ENCODE assay signal across 38 cellular contexts in the genomic region with DNA sequence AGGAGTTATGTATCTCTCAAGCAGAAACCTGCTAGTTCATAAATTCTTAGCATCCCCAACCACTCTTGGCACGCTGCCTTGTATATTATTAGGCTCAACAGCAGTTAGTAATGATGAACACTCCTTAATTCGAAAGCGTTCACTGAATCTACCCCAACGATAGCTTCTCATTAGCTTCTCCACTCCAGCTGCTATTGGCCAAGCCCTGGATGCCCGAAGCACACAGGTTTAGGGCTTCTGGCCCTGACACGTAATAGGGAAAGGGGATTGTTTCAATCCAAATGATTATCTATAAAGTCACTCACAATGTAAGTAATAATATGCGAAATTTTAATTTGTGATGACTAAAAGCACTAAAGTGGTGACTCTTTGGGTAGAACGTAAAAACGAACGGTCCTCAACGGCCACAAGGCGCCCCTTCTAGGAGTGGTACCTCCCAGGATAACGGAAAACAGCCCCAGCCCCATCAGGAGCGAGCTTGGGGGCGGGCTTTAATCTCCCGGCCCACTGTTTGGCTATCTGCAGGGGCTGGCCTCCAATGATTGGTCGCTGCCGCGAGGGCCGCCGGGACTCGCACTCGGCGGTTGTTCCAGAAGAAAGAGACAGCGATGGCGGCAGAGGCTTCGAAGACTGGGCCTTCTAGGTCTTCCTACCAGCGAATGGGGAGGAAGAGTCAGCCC. TPM values are rescaled to one million over a fixed set of nuclear protein-coding genes. Genes with fewer than 3 reads are reported as not detected.
"Had no signal": no experiment of that assay in that cellular context is flagged by ENCODE, and none has a peak within 500 bp of the region (broad histone marks: within the 10 kb centered on the region; RNA-seq: fewer than 3 reads in every experiment).

A gene with protein sequence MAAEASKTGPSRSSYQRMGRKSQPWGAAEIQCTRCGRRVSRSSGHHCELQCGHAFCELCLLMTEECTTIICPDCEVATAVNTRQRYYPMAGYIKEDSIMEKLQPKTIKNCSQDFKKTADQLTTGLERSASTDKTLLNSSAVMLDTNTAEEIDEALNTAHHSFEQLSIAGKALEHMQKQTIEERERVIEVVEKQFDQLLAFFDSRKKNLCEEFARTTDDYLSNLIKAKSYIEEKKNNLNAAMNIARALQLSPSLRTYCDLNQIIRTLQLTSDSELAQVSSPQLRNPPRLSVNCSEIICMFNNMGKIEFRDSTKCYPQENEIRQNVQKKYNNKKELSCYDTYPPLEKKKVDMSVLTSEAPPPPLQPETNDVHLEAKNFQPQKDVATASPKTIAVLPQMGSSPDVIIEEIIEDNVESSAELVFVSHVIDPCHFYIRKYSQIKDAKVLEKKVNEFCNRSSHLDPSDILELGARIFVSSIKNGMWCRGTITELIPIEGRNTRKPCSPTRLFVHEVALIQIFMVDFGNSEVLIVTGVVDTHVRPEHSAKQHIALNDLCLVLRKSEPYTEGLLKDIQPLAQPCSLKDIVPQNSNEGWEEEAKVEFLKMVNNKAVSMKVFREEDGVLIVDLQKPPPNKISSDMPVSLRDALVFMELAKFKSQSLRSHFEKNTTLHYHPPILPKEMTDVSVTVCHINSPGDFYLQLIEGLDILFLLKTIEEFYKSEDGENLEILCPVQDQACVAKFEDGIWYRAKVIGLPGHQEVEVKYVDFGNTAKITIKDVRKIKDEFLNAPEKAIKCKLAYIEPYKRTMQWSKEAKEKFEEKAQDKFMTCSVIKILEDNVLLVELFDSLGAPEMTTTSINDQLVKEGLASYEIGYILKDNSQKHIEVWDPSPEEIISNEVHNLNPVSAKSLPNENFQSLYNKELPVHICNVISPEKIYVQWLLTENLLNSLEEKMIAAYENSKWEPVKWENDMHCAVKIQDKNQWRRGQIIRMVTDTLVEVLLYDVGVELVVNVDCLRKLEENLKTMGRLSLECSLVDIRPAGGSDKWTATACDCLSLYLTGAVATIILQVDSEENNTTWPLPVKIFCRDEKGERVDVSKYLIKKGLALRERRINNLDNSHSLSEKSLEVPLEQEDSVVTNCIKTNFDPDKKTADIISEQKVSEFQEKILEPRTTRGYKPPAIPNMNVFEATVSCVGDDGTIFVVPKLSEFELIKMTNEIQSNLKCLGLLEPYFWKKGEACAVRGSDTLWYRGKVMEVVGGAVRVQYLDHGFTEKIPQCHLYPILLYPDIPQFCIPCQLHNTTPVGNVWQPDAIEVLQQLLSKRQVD (N-terminal part only) (plus strand): TSS at position 574 of the 680 bp plus-strand sequence. CDS start 35 bp downstream, at position 609.

- H3K27ac Mint-ChIP-seq: activated naive CD4-positive, alpha-beta T cell treated with anti-CD3 and anti-CD28 coated beads for 36 hours; activated naive CD8-positive, alpha-beta T cell treated with anti-CD3 and anti-CD28 coated beads for 36 hours; brain; effector memory CD8-positive, alpha-beta T cell; immature natural killer cell; nephron; stimulated activated memory B cell treated with anti-CD40 and anti-IgM and Interleukin-4, amounts not matched to agents 10 μg/mL and 1 μg/mL and 100 μg/mL, for 72 hours; stimulated activated naive CD8-positive, alpha-beta T cell treated with anti-CD3 and anti-CD28 coated beads, Interleukin-15, amount 100 ng/mL, for 72 hours had no signal

- H3K4me3 ChIP-seq: ascending aorta, left lung, lung, mucosa of descending colon, psoas muscle, smooth muscle cell, thyroid gland, upper lobe of right lung had no signal

- H3K27ac ChIP-seq: ascending aorta, left lung, neutrophil, parathyroid adenoma, psoas muscle, thyroid gland, upper lobe of right lung, VCaP had no signal

- ATAC-seq: activated CD4-positive, CD25-positive, alpha-beta regulatory T cell treated with anti-CD3 and anti-CD28 coated beads, Interleukin-2, amount 50 U/mL, for 24 hours; effector memory CD8-positive, alpha-beta T cell; left lung; mucosa of descending colon; stimulated activated memory B cell treated with anti-CD40 and anti-IgM and Interleukin-4, amounts not matched to agents 10 μg/mL and 1 μg/mL and 100 μg/mL, for 72 hours; stimulated activated naive CD8-positive, alpha-beta T cell treated with anti-CD3 and anti-CD28 coated beads, Interleukin-15, amount 100 ng/mL, for 72 hours; upper lobe of right lung had no signal

- H3K4me1 ChIP-seq: ascending aorta, left lung, parathyroid adenoma, psoas muscle, thyroid gland, upper lobe of right lung had no signal

- H3K9me3 ChIP-seq: ascending aorta, left lung, mucosa of descending colon, neutrophil, thyroid gland, upper lobe of right lung had no signal

- H3K4me1 Mint-ChIP-seq: activated naive CD8-positive, alpha-beta T cell treated with anti-CD3 and anti-CD28 coated beads for 36 hours; brain; immature natural killer cell; nephron; stimulated activated memory B cell treated with anti-CD40 and anti-IgM and Interleukin-4, amounts not matched to agents 10 μg/mL and 1 μg/mL and 100 μg/mL, for 72 hours; stimulated activated naive CD8-positive, alpha-beta T cell treated with anti-CD3 and anti-CD28 coated beads, Interleukin-15, amount 100 ng/mL, for 72 hours had no signal

- H3K36me3 Mint-ChIP-seq: activated naive CD8-positive, alpha-beta T cell treated with anti-CD3 and anti-CD28 coated beads for 36 hours; brain; immature natural killer cell; stimulated activated memory B cell treated with anti-CD40 and anti-IgM and Interleukin-4, amounts not matched to agents 10 μg/mL and 1 μg/mL and 100 μg/mL, for 72 hours had no signal

- H3K4me3 Mint-ChIP-seq: activated naive CD4-positive, alpha-beta T cell treated with anti-CD3 and anti-CD28 coated beads for 36 hours; activated naive CD8-positive, alpha-beta T cell treated with anti-CD3 and anti-CD28 coated beads for 36 hours; brain; effector memory CD8-positive, alpha-beta T cell; nephron; stimulated activated memory B cell treated with anti-CD40 and anti-IgM and Interleukin-4, amounts not matched to agents 10 μg/mL and 1 μg/mL and 100 μg/mL, for 72 hours; stimulated activated naive CD8-positive, alpha-beta T cell treated with anti-CD3 and anti-CD28 coated beads, Interleukin-15, amount 100 ng/mL, for 72 hours had no signal

- DNase-seq: activated CD4-positive, alpha-beta T cell treated with anti-CD3 and anti-CD28 coated beads for 48 hours; activated CD4-positive, alpha-beta T cell treated with anti-CD3 and anti-CD28 coated beads, Interleukin-2, amount 50 U/mL, for 48 hours; activated CD8-positive, alpha-beta memory T cell treated with anti-CD3 and anti-CD28 coated beads for 24 hours; activated effector memory CD4-positive, alpha-beta T cell treated with anti-CD3 and anti-CD28 coated beads, Interleukin-2, amount 50 U/mL, for 16 hours; activated naive CD4-positive, alpha-beta T cell treated with anti-CD3 and anti-CD28 coated beads for 36 hours; activated naive CD8-positive, alpha-beta T cell treated with anti-CD3 and anti-CD28 coated beads for 36 hours; caudate nucleus; cortex of kidney; effector memory CD8-positive, alpha-beta T cell; erythroblast; head of caudate nucleus; hippocampal formation; immature natural killer cell; kidney; left lung; mucosa of descending colon; psoas muscle; stimulated activated CD4-positive, alpha-beta T cell treated with anti-CD3 and anti-CD28 coated beads, Interleukin-1b, Interleukin-23, amount 100 ng/mL, for 48 hours; stimulated activated CD4-positive, alpha-beta T cell treated with anti-CD3 and anti-CD28 coated beads, Interleukin-4, amount 100 ng/mL, for 4 hours; stimulated activated CD8-positive, alpha-beta memory T cell treated with anti-CD3 and anti-CD28 coated beads, Interleukin-4, amount 100 ng/mL, for 48 hours; stimulated activated naive CD8-positive, alpha-beta T cell treated with anti-CD3 and anti-CD28 coated beads, Interleukin-15, amount 100 ng/mL, for 72 hours; substantia nigra; T-helper 9 cell; thyroid gland; upper lobe of right lung had no signal

- H3K36me3 ChIP-seq: ascending aorta, left lung, neutrophil, thyroid gland, upper lobe of right lung had no signal

- H3K27me3 Mint-ChIP-seq: stimulated activated naive CD8-positive, alpha-beta T cell treated with anti-CD3 and anti-CD28 coated beads, Interleukin-15, amount 100 ng/mL, for 72 hours had no signal

- H3K27me3 ChIP-seq: ascending aorta, left lung, thyroid gland, upper lobe of right lung had no signal

- H3K9me3 Mint-ChIP-seq: activated naive CD4-positive, alpha-beta T cell treated with anti-CD3 and anti-CD28 coated beads for 36 hours; activated naive CD8-positive, alpha-beta T cell treated with anti-CD3 and anti-CD28 coated beads for 36 hours; brain; effector memory CD8-positive, alpha-beta T cell; immature natural killer cell; stimulated activated memory B cell treated with anti-CD40 and anti-IgM and Interleukin-4, amounts not matched to agents 10 μg/mL and 1 μg/mL and 100 μg/mL, for 72 hours; stimulated activated naive CD8-positive, alpha-beta T cell treated with anti-CD3 and anti-CD28 coated beads, Interleukin-15, amount 100 ng/mL, for 72 hours had no signal

RNA-seq across cellular contexts. Expression of the gene that starts here (rescaled TPM):
- total RNA-seq: activated naive CD4-positive, alpha-beta T cell treated with anti-CD3 and anti-CD28 coated beads for 36 hours; activated naive CD8-positive, alpha-beta T cell treated with anti-CD3 and anti-CD28 coated beads for 36 hours; ascending aorta; chondrocyte; kidney; left lung; mucosa of descending colon; myocyte; smooth muscle cell; T-helper 1 cell treated with Interleukin-12 subunit alpha and Interleukin-12 subunit beta and Interleukin-4 antibody, amounts not matched to agents 30 ng/mL and 1 ng/mL, for 36 hours; upper lobe of right lung had no signal
- polyA plus RNA-seq: immature natural killer cell, smooth muscle cell had no signal
